Comparison of ENCODE assay signal across 13 cellular contexts in the genomic region with DNA sequence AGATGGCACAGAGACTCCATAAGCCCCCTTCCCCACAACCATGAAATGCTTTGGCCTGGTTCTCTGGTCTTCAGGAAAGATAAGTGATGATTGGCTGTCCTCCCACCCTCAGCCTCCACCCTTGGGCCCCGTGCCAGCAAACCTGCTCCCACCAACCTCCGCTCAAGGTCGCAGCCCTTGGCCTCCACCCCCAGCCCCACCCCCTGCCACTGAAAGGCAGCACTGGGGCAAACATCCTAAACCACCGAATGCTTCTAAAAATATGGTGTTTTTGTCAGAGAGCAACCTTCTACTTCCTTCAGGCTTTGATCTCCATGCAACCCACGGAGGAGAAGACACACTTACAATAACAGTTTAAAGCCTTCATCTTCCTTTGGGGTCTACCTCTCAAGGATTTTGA. TPM values are rescaled to one million over a fixed set of nuclear protein-coding genes. Genes with fewer than 3 reads are reported as not detected.
DNase-seq lines count a peak whose midpoint lies in the region; ATAC-seq and TF ChIP-seq lines count a peak whose summit lies in the region.
"Had no signal": no experiment of that assay in that cellular context is flagged by ENCODE, and none has a peak within 500 bp of the region (broad histone marks: within the 10 kb centered on the region; RNA-seq: fewer than 3 reads in every experiment).

No MANE protein-coding gene starts in this region.

- peak overlapping the region; percentile 66 for H3K27ac Mint-ChIP-seq in T-helper 1 cell treated with Interleukin-12 subunit alpha and Interleukin-12 subunit beta and Interleukin-4 antibody, amounts not matched to agents 30 μg/mL and 1 μg/mL, for 36 hours
- peak overlapping the region; percentile 30 for H3K27ac Mint-ChIP-seq in activated T-cell treated with anti-CD3 and anti-CD28 coated beads, Interleukin-2, amount 50 U/mL, for 72 hours
- H3K27ac Mint-ChIP-seq in naive thymus-derived CD8-positive, alpha-beta T cell = peak overlapping the region; percentile 92 to 99 (median 96)

- CTCF ChIA-PET in HEK293 (lab: Yijun Ruan, JAX) = interaction anchor here (2.2 kb wide), 1 partner anchor 51 kb away, joined by 8 read pairs; no protein-coding TSS in a partner anchor

- peaks cover 44% of the 10 kb centered on the region for H3K27me3 Mint-ChIP-seq in T-helper 1 cell treated with Interleukin-12 subunit alpha and Interleukin-12 subunit beta and Interleukin-4 antibody, amounts not matched to agents 30 μg/mL and 1 μg/mL, for 36 hours (ENCODE audit: low read depth)
- no peaks in the 10 kb centered on the region for H3K27me3 Mint-ChIP-seq in activated T-cell treated with anti-CD3 and anti-CD28 coated beads, Interleukin-2, amount 50 U/mL, for 72 hours (ENCODE audit: low read depth)
- no peaks in the 10 kb centered on the region for H3K27me3 Mint-ChIP-seq in naive thymus-derived CD8-positive, alpha-beta T cell

- no peaks in the 10 kb centered on the region; the same call in 1 of the 2 replicates for H3K4me1 ChIP-seq in HEK293 (ENCODE audit: control insufficient read depth, insufficient read depth, low read length)

- peaks cover 2% of the 10 kb centered on the region for H3K36me3 Mint-ChIP-seq in T-helper 1 cell treated with Interleukin-12 subunit alpha and Interleukin-12 subunit beta and Interleukin-4 antibody, amounts not matched to agents 30 μg/mL and 1 μg/mL, for 36 hours (ENCODE audit: low read depth)
- H3K36me3 Mint-ChIP-seq in activated T-cell treated with anti-CD3 and anti-CD28 coated beads, Interleukin-2, amount 50 U/mL, for 72 hours (ENCODE audit: insufficient read depth in 2 of 2) = peaks cover 1 to 8% of the 10 kb centered on the region in 2 donors
- peaks cover 0 to 3% (median 0%) of the 10 kb centered on the region in 3 donors for H3K36me3 Mint-ChIP-seq in naive thymus-derived CD8-positive, alpha-beta T cell

- in situ Hi-C loops in KBM-7 (cut with MboI; ENCODE audit: low pct_unique_long_range_greater_than_20kb, low sequenced_read_pairs) = no loop called here

- H3K4me3 Mint-ChIP-seq in T-helper 1 cell treated with Interleukin-12 subunit alpha and Interleukin-12 subunit beta and Interleukin-4 antibody, amounts not matched to agents 30 μg/mL and 1 μg/mL, for 36 hours = peak overlapping the region; percentile 28
- H3K4me3 Mint-ChIP-seq in activated T-cell treated with anti-CD3 and anti-CD28 coated beads, Interleukin-2, amount 50 U/mL, for 72 hours = peak overlapping the region; percentile 31 to 65
- H3K4me3 Mint-ChIP-seq in naive thymus-derived CD8-positive, alpha-beta T cell = peak overlapping the region; percentile 61 to 85 (median 74)

- POLR2A ChIA-PET in HEK293 (lab: Yijun Ruan, JAX) = no interaction called here
- POLR2A ChIA-PET in naive thymus-derived CD8-positive, alpha-beta T cell (lab: Charles Lee) = interaction anchor here (2.9 kb wide), 1 partner anchor 10 kb away, joined by 31 read pairs; no protein-coding TSS in a partner anchor

- no peak for ATAC-seq in activated T-cell treated with anti-CD3 and anti-CD28 coated beads, Interleukin-2, amount 50 U/mL, for 72 hours (replicated peaks in 1 of 2)
- peak; percentile 46 to 59 for ATAC-seq in naive thymus-derived CD8-positive, alpha-beta T cell
- ATAC-seq in GM18868 (IDR thresholded peaks at IDR 0.05; ENCODE audit: unreplicated experiment) = no peak

- no peaks in the 10 kb centered on the region for H3K9me3 Mint-ChIP-seq in T-helper 1 cell treated with Interleukin-12 subunit alpha and Interleukin-12 subunit beta and Interleukin-4 antibody, amounts not matched to agents 30 μg/mL and 1 μg/mL, for 36 hours
- no peaks in the 10 kb centered on the region for H3K9me3 Mint-ChIP-seq in activated T-cell treated with anti-CD3 and anti-CD28 coated beads, Interleukin-2, amount 50 U/mL, for 72 hours
- no peaks in the 10 kb centered on the region for H3K9me3 Mint-ChIP-seq in naive thymus-derived CD8-positive, alpha-beta T cell

- H3K4me1 Mint-ChIP-seq in T-helper 1 cell treated with Interleukin-12 subunit alpha and Interleukin-12 subunit beta and Interleukin-4 antibody, amounts not matched to agents 30 μg/mL and 1 μg/mL, for 36 hours (ENCODE audit: low read depth) = peaks cover 38% of the 10 kb centered on the region
- peaks cover 92% of the 10 kb centered on the region for H3K4me1 Mint-ChIP-seq in activated T-cell treated with anti-CD3 and anti-CD28 coated beads, Interleukin-2, amount 50 U/mL, for 72 hours (ENCODE audit: low read depth)
- peaks cover 50 to 90% (median 87%) of the 10 kb centered on the region in 4 donors for H3K4me1 Mint-ChIP-seq in naive thymus-derived CD8-positive, alpha-beta T cell

- no peak for TF ChIP-seq CTCF in HEK293 (tag by site-specific recombination; IDR thresholded peaks at IDR 0.05)

- no peaks in the 10 kb centered on the region for H3K36me3 ChIP-seq in HEK293 (ENCODE audit: control insufficient read depth in 2 of 2, insufficient read depth in 1 of 2, low read length in 2 of 2)

- no peak overlapping the region for H3K27ac ChIP-seq in HEK293 (ENCODE audit: extremely low read depth, low read depth, low read length)
- H3K27ac ChIP-seq: RWPE1 had no signal

- H3K9me3 ChIP-seq in HEK293 (ENCODE audit: control insufficient read depth, insufficient read depth, low read depth, low read length) = no peaks in the 10 kb centered on the region

- no peak overlapping the region for H3K4me3 ChIP-seq in HEK293 (ENCODE audit: low read depth, low read length)

- no peak for DNase-seq in T-helper 1 cell
- DNase-seq in activated T-cell treated with anti-CD3 and anti-CD28 coated beads, Interleukin-2, amount 50 U/mL, for 72 hours = peak in 1 of 2 donors; percentile 33
- peak; percentile 60 to 91 (median 74) for DNase-seq in naive thymus-derived CD8-positive, alpha-beta T cell
- DNase-seq in KBM-7 = no peak
- no peak for DNase-seq in UCSD-AML1 (lab: John Stamatoyannopoulos, UW; ENCODE audit: unreplicated experiment)
- DNase-seq: dermis blood vessel endothelial cell, GOT3, NCI-H526 treated with DMSO at 0.1 percent for 48 hours, retina had no signal

TF ChIP-seq in HEK293, 187 proteins besides CTCF, POLR2A, EP300 and RAD21:
- TF ChIP-seq ZFHX2 (tag by site-specific recombination; conservative IDR thresholded peaks at IDR 0.05) (peak; percentile 36), EGR2 (tag by site-specific recombination; IDR thresholded peaks at IDR 0.05; ENCODE audit: low read depth) (peak; percentile 57), ZNF621 (tag by site-specific recombination; IDR thresholded peaks at IDR 0.05) (no peak), ZNF311 (tag by site-specific recombination; IDR thresholded peaks at IDR 0.05; ENCODE audit: borderline replicate concordance) (no peak)
TF ChIP-seq in HEK293: peak in this region for 2.

RNA-seq across cellular contexts. Expression of a gene that starts 24.0 kb away (rescaled TPM):
- total RNA-seq in activated T-cell treated with anti-CD3 and anti-CD28 coated beads, Interleukin-2, amount 50 U/mL, for 72 hours = 100 to 1,000 TPM; 142 to 265 TPM
- 100 to 1,000 TPM; 910 to 911 TPM for total RNA-seq in naive thymus-derived CD8-positive, alpha-beta T cell
- polyA plus RNA-seq in naive thymus-derived CD8-positive, alpha-beta T cell = 100 to 1,000 TPM; 207 to 600 (median 328) TPM

Comparison
In these comparisons a context has a peak if more than half of its experiments do, and no peak if none do; other contexts are left out.
1. H3K27ac Mint-ChIP-seq: peak in every context shown above with its lines; median percentile 96 in naive thymus-derived CD8-positive, alpha-beta T cell; 66 in T-helper 1 cell treated with Interleukin-12 subunit alpha and Interleukin-12 subunit beta and Interleukin-4 antibody, amounts not matched to agents 30 μg/mL and 1 μg/mL, for 36 hours; 30 in activated T-cell treated with anti-CD3 and anti-CD28 coated beads, Interleukin-2, amount 50 U/mL, for 72 hours.
2. DNase-seq: peak in naive thymus-derived CD8-positive, alpha-beta T cell (10 of 10); none in T-helper 1 cell (0 of 5), KBM-7 (single experiment) and UCSD-AML1 (single experiment).
3. ATAC-seq: peak in naive thymus-derived CD8-positive, alpha-beta T cell (2 of 2); none in activated T-cell treated with anti-CD3 and anti-CD28 coated beads, Interleukin-2, amount 50 U/mL, for 72 hours (0 of 2) and GM18868 (single experiment).
4. Peak in every context shown above with its lines, with median percentiles within 50 percentile points of each other: H3K4me3 Mint-ChIP-seq.